ENCODE assay signal across 29 cellular contexts in genomic region chr2:172545408-172546075, GRCh38. TPM values are rescaled to one million over a fixed set of nuclear protein-coding genes. Genes with fewer than 3 reads are reported as not detected.
DNase-seq lines count a peak whose midpoint lies in the region; ATAC-seq and TF ChIP-seq lines count a peak whose summit lies in the region.
"Had no signal": no experiment of that assay in that cellular context is flagged by ENCODE, and none has a peak within 500 bp of the region (broad histone marks: within the 10 kb centered on the region; RNA-seq: fewer than 3 reads in every experiment).

No MANE protein-coding gene starts in this region.

- H3K9ac ChIP-seq in KMS-11 (no peak overlapping the region), trophoblast cell (ENCODE audit: low read length) (no peak overlapping the region), Karpas-422 (ENCODE audit: low read length) (no peak overlapping the region)
- H3K9ac ChIP-seq: neural progenitor cell had no signal

- H3K36me3 ChIP-seq in KMS-11 (ENCODE audit: insufficient read depth) = no peaks in the 10 kb centered on the region
- H3K36me3 ChIP-seq in trophoblast cell (ENCODE audit: control insufficient read depth in 1 of 2, insufficient read depth in 2 of 2, low read length in 2 of 2) = no peaks in the 10 kb centered on the region
- H3K36me3 ChIP-seq in Karpas-422 (ENCODE audit: insufficient read depth, low read length) = peaks cover 23% of the 10 kb centered on the region; the same call in 1 of the 2 replicates
- H3K36me3 ChIP-seq: adrenal gland, heart left ventricle, MG63, neural progenitor cell, pancreas, vagina had no signal

- H3K4me1 ChIP-seq in KMS-11 (ENCODE audit: low read depth, poor library complexity, severe bottlenecking) (peaks cover 31% of the 10 kb centered on the region), trophoblast cell (ENCODE audit: control insufficient read depth in 1 of 2, insufficient read depth in 2 of 2, low read length in 2 of 2) (no peaks in the 10 kb centered on the region), Karpas-422 (ENCODE audit: low read length) (no peaks in the 10 kb centered on the region)
- H3K4me1 ChIP-seq: adrenal gland, pancreas had no signal

- H4K20me1 ChIP-seq in KMS-11 (ENCODE audit: insufficient read depth) (no peaks in the 10 kb centered on the region), Karpas-422 (ENCODE audit: insufficient read depth, low read depth, low read length) (no peaks in the 10 kb centered on the region)

- no peak overlapping the region for H2BK5ac ChIP-seq in trophoblast cell (ENCODE audit: low read depth, low read length, poor library complexity)

- ATAC-seq in GM21576 (IDR thresholded peaks at IDR 0.05; ENCODE audit: unreplicated experiment) = no peak
- ATAC-seq in HG02981 (IDR thresholded peaks at IDR 0.05; ENCODE audit: unreplicated experiment) = no peak
- ATAC-seq: heart left ventricle, left ventricle myocardium superior, pancreas had no signal

- no peak overlapping the region for H2AK5ac ChIP-seq in trophoblast cell (ENCODE audit: low read length)

- H3K27me3 ChIP-seq in KMS-11 (ENCODE audit: insufficient read depth, low read depth) (no peaks in the 10 kb centered on the region), trophoblast cell (ENCODE audit: insufficient read depth, low read length) (no peaks in the 10 kb centered on the region), Karpas-422 (ENCODE audit: low read length) (no peaks in the 10 kb centered on the region)
- H3K27me3 ChIP-seq: adrenal gland, heart left ventricle, MG63, neural progenitor cell, pancreas, vagina had no signal

- no peak overlapping the region for H2BK120ac ChIP-seq in trophoblast cell (ENCODE audit: insufficient read depth, low read length, poor library complexity)

- H2BK12ac ChIP-seq in trophoblast cell (ENCODE audit: low read length) = no peak overlapping the region

- H3K4me2 ChIP-seq in KMS-11 (peak overlapping the region; percentile 13), trophoblast cell (ENCODE audit: low read length) (no peak overlapping the region), Karpas-422 (ENCODE audit: low read depth, low read length, poor library complexity, severe bottlenecking) (no peak overlapping the region)
- H3K4me2 ChIP-seq: neural progenitor cell had no signal

- no peaks in the 10 kb centered on the region for H3K79me2 ChIP-seq in KMS-11 (ENCODE audit: insufficient read depth, low read depth)
- no peaks in the 10 kb centered on the region for H3K79me2 ChIP-seq in trophoblast cell (ENCODE audit: control insufficient read depth, insufficient read depth, low read length, poor library complexity)
- peaks cover 60% of the 10 kb centered on the region for H3K79me2 ChIP-seq in Karpas-422 (ENCODE audit: low read length)

- H3K4me3 ChIP-seq in KMS-11 (IDR thresholded peaks at IDR 0.05; ENCODE audit: insufficient read depth, low read depth, low read length) = no peak overlapping the region
- no peak overlapping the region for H3K4me3 ChIP-seq in epithelial cell of esophagus (ENCODE audit: low read length)
- H3K4me3 ChIP-seq in trophoblast cell (ENCODE audit: low read depth, low read length) = no peak overlapping the region
- H3K4me3 ChIP-seq in Karpas-422 (ENCODE audit: low read length) = no peak overlapping the region
- H3K4me3 ChIP-seq: adrenal gland, heart left ventricle, MG63, neural progenitor cell, pancreas, vagina had no signal

- peaks cover 13% of the 10 kb centered on the region for H3K9me3 ChIP-seq in trophoblast cell (ENCODE audit: insufficient read depth, low read depth, low read length)
- H3K9me3 ChIP-seq in Karpas-422 (ENCODE audit: low read length) = no peaks in the 10 kb centered on the region; the same call in 1 of the 2 replicates
- H3K9me3 ChIP-seq: adrenal gland, pancreas, vagina had no signal

- H3K9me2 ChIP-seq in Karpas-422 (replicated peaks; ENCODE audit: insufficient read depth, low read length) = no peaks in the 10 kb centered on the region

- TF ChIP-seq CTCF in KMS-11 (conservative IDR thresholded peaks at IDR 0.05; ENCODE audit: low read depth, low read length) (no peak), epithelial cell of esophagus (IDR thresholded peaks at IDR 0.05; ENCODE audit: insufficient read depth, low read depth, low read length, missing control alignments) (peak; percentile 22)

- no peak overlapping the region for H3K4ac ChIP-seq in trophoblast cell (ENCODE audit: low read depth, low read length)

- no CpG with 5 or more reads among the region's 2 CpGs for WGBS in trophoblast cell (ENCODE audit: extremely low coverage, insufficient coverage, insufficient read length)

- H3K23ac ChIP-seq in trophoblast cell (ENCODE audit: low read length) = no peak overlapping the region

- no peak overlapping the region for H4K91ac ChIP-seq in trophoblast cell (ENCODE audit: low read depth, low read length)

- peak overlapping the region; percentile 34; the same call in 1 of the 2 replicates for H3K27ac ChIP-seq in KMS-11
- H3K27ac ChIP-seq in trophoblast cell (ENCODE audit: low read depth, low read length) = no peak overlapping the region
- H3K27ac ChIP-seq in Karpas-422 (ENCODE audit: low read length) = no peak overlapping the region
- H3K27ac ChIP-seq: adrenal gland, heart left ventricle, neural progenitor cell, pancreas, vagina had no signal

- H4K8ac ChIP-seq in trophoblast cell (ENCODE audit: low read depth, low read length) = no peak overlapping the region

- H3K18ac ChIP-seq in trophoblast cell (ENCODE audit: low read length) = no peak overlapping the region

- no peak overlapping the region for H4K12ac ChIP-seq in trophoblast cell (ENCODE audit: low read depth, low read length)

- peak; percentile 51 for DNase-seq in OCI-M1 (lab: John Stamatoyannopoulos, UW)
- DNase-seq in epithelial cell of esophagus (ENCODE audit: low read depth) = peak; percentile 82
- DNase-seq in trophoblast cell = peak; percentile 36 to 77
- no peak for DNase-seq in Karpas-422
- DNase-seq in DMS153 (lab: John Stamatoyannopoulos, UW) = no peak
- DNase-seq: activated CD4-positive, alpha-beta memory T cell treated with anti-CD3 and anti-CD28 coated beads, Interleukin-2, amount 10 ng/mL, durations not matched to agents 7 days and 5 days; activated CD8-positive, alpha-beta memory T cell treated with anti-CD3 and anti-CD28 coated beads, Interleukin-2, amount 50 U/mL, for 4 hours; activated naive CD4-positive, alpha-beta T cell treated with anti-CD3 and anti-CD28 coated beads for 36 hours; adrenal gland; C1 segment of cervical spinal cord; DMS79; GDM1; heart left ventricle; islet precursor cell; left ventricle myocardium superior; MG63; NCI-H1417; NCI-H2029 treated with DMSO at 0.1 percent for 48 hours; NCI-H226; pancreas; SHP77 treated with DMSO at 0.1 percent for 48 hours; stimulated activated CD4-positive, alpha-beta T cell treated with anti-CD3 and anti-CD28 coated beads, Interleukin-1b, Interleukin-23, amount 100 ng/mL, for 48 hours; stimulated activated naive CD4-positive, alpha-beta T cell treated with Interleukin-2 at 50 U/mL for 16 hours; SW 1271 had no signal

- peak overlapping the region; percentile 11; the same call in 1 of the 2 replicates for H2AFZ ChIP-seq in KMS-11 (ENCODE audit: low read depth)
- H2AFZ ChIP-seq in trophoblast cell (ENCODE audit: insufficient read depth, low read length, poor library complexity) = no peak overlapping the region
- no peak overlapping the region for H2AFZ ChIP-seq in Karpas-422 (ENCODE audit: low read length)
- H2AFZ ChIP-seq: neural progenitor cell had no signal

- no peaks in the 10 kb centered on the region for H3K79me1 ChIP-seq in trophoblast cell (ENCODE audit: low read length)

- no peak overlapping the region for H3K14ac ChIP-seq in trophoblast cell (ENCODE audit: low read length)

RNA-seq across cellular contexts. Expression of gene PDK1, which starts 10.3 kb away (rescaled TPM):
- 9.7 and 10.4 TPM in 2 replicates for polyA plus RNA-seq in trophoblast cell (2013)
- total RNA-seq in Karpas-422 (2014; rRNA removed; shearing (Covaris generic); ENCODE audit: low replicate concordance) = 70.2 and 130 TPM in 2 replicates

Comparison
In these comparisons a context has a peak if more than half of its experiments do, and no peak if none do; other contexts are left out.
1. DNase-seq: peak in OCI-M1 (single experiment), epithelial cell of esophagus (single experiment) and trophoblast cell (2 of 2); none in Karpas-422 (single experiment) and DMS153 (single experiment).